1 cellular context compared by ENCODE assay signal in genomic region chr7:176786-177185, GRCh38.
TF ChIP-seq lines count a peak whose summit lies in the region.

No MANE protein-coding gene starts in this region.

TF ChIP-seq in HEK293, 187 proteins besides CTCF, POLR2A, EP300 and RAD21 (continued from another document):
- peak; percentile 58; the same call in 1 of the 2 replicates for TF ChIP-seq EGR2 (tag by site-specific recombination; IDR thresholded peaks at IDR 0.05; ENCODE audit: low read depth)
TF ChIP-seq in HEK293: peak in this region for 2.
